Comparison of ENCODE assay signal across 8 cellular contexts in genomic region chr1:1597275-1597930, GRCh38. TPM values are rescaled to one million over a fixed set of nuclear protein-coding genes. Genes with fewer than 3 reads are reported as not detected.
A peak's percentile ranks its signal among the peaks of the same experiment; 100 is the strongest.
DNase-seq lines count a peak whose midpoint lies in the region; ATAC-seq and TF ChIP-seq lines count a peak whose summit lies in the region.

No MANE protein-coding gene starts in this region.

- H3K9me3 ChIP-seq in AG04450 (ENCODE audit: control insufficient read depth, insufficient read depth, low read length) = no peaks in the 10 kb centered on the region; the same call in 1 of the 2 replicates
- no peaks in the 10 kb centered on the region for H3K9me3 ChIP-seq in MG63

- POLR2A ChIA-PET in AG04450 (lab: Yijun Ruan, JAX) = interaction anchor here (1.0 to 1.1 kb wide), 2 partner anchors 18 to 20 kb away, joined by 3 read pairs; partner anchors contain the start of gene MIB2

- H3K36me3 ChIP-seq in MG63 = no peaks in the 10 kb centered on the region

- DNase-seq in AG04450 (ENCODE audit: low read depth, low spot score) = no peak
- DNase-seq in iPS-NIHi11 (ENCODE audit: low spot score) = peak; percentile 77
- no peak for DNase-seq in head of caudate nucleus
- DNase-seq in hepatic stellate cell (ENCODE audit: low spot score) = no peak
- no peak for DNase-seq in MG63

- H3K27me3 ChIP-seq in AG04450 (ENCODE audit: control insufficient read depth, insufficient read depth, low read length) = peaks cover 28% of the 10 kb centered on the region
- no peaks in the 10 kb centered on the region for H3K27me3 ChIP-seq in MG63

- TF ChIP-seq CTCF in AG04450 (IDR thresholded peaks at IDR 0.05; ENCODE audit: low read depth, low read length) = peak; percentile 46
- TF ChIP-seq CTCF in GM12873 (IDR thresholded peaks at IDR 0.05; ENCODE audit: insufficient read depth, low read depth, low read length, missing control alignments) = peak; percentile 51
- TF ChIP-seq CTCF in VCaP (conservative IDR thresholded peaks at IDR 0.05) = peak; percentile 46

- intact Hi-C loops in head of caudate nucleus (cut with DNase I) = no loop called here

- no peak overlapping the region for H3K4me3 ChIP-seq in AG04450 (ENCODE audit: low read depth, low read length)
- no peak overlapping the region for H3K4me3 ChIP-seq in MG63

- H3K27ac ChIP-seq in AG04450 (ENCODE audit: low read depth, low read length) (no peak overlapping the region), VCaP (no peak overlapping the region)

- ATAC-seq in GM21367 (IDR thresholded peaks at IDR 0.05; ENCODE audit: unreplicated experiment) = no peak

- CTCF ChIA-PET in AG04450 (lab: Charles Lee) = no interaction called here

RNA-seq across cellular contexts. Expression of gene FNDC10, which starts 2.5 kb away (rescaled TPM):
- polyA plus RNA-seq in AG04450 (2011; rRNA removed) = 1.4 and 2.3 TPM in 2 replicates
- polyA minus RNA-seq in AG04450 (2011; rRNA and poly(A)+ RNA removed) = 0.55 and 0.70 TPM in 2 replicates
- 4.0 and 8.7 TPM in 2 replicates for total RNA-seq in MG63 (2014; rRNA removed; shearing (Covaris generic); ENCODE audit: low replicate concordance)

RNA-seq across cellular contexts. Expression of gene MIB2, which starts 17.9 kb away (rescaled TPM):
- polyA plus RNA-seq in AG04450 (2011; rRNA removed) = 9.4 and 14.0 TPM in 2 replicates
- polyA minus RNA-seq in AG04450 (2011; rRNA and poly(A)+ RNA removed) = 7.9 and 11.7 TPM in 2 replicates
- total RNA-seq in MG63 (2014; rRNA removed; shearing (Covaris generic); ENCODE audit: low replicate concordance) = 26.4 and 66.8 TPM in 2 replicates

RNA-seq across cellular contexts. Expression of gene SSU72, which starts 22.7 kb away (rescaled TPM):
- polyA plus RNA-seq in AG04450 (2011; rRNA removed) = 104 and 113 TPM in 2 replicates
- 75.8 and 87.2 TPM in 2 replicates for polyA minus RNA-seq in AG04450 (2011; rRNA and poly(A)+ RNA removed)
- total RNA-seq in MG63 (2014; rRNA removed; shearing (Covaris generic); ENCODE audit: low replicate concordance) = 168 and 203 TPM in 2 replicates

RNA-seq across cellular contexts. Expression of gene MMP23B, which starts 34.6 kb away (rescaled TPM):
- polyA plus RNA-seq in AG04450 (2011; rRNA removed) = 4.9 and 7.1 TPM in 2 replicates
- 0.97 TPM in 1 of 2 replicates, not detected in the other for polyA minus RNA-seq in AG04450 (2011; rRNA and poly(A)+ RNA removed)
- total RNA-seq in MG63 (2014; rRNA removed; shearing (Covaris generic); ENCODE audit: low replicate concordance) = 1.6 TPM in 1 of 2 replicates, not detected in the other

RNA-seq across cellular contexts. Expression of gene TMEM240, which starts 57.0 kb away (rescaled TPM):
- polyA plus RNA-seq in AG04450 (2011; rRNA removed) = 5.1 and 7.2 TPM in 2 replicates
- polyA minus RNA-seq in AG04450 (2011; rRNA and poly(A)+ RNA removed) = 0.74 and 2.6 TPM in 2 replicates
- total RNA-seq in MG63 (2014; rRNA removed; shearing (Covaris generic); ENCODE audit: low replicate concordance) = not detected in 2 replicates
